In the genomic region with DNA sequence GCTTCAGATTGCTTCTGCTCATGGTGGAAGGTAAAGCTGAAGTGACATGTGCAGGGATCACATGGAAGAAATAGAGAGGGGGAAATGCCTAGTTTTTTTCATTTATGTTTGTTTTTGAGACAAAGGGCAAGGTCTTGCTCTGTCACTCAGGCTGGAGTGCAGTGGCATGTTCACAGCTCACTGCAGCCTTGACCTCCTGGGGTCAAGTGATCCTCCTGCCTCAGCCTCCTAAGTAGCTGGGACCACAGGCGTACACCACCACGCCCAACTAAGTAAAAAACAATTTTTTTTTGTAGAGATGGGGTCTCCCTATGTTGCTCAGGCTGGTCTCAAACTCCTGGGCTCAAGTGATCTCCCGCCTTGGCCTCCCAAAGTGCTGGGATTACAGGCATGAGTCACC, we compare ENCODE assay signal across 4 cellular contexts. TPM values are rescaled to one million over a fixed set of nuclear protein-coding genes. Genes with fewer than 3 reads are reported as not detected.
"Had no signal": no experiment of that assay in that cellular context is flagged by ENCODE, and none has a peak within 500 bp of the region (broad histone marks: within the 10 kb centered on the region; RNA-seq: fewer than 3 reads in every experiment).

No MANE protein-coding gene starts in this region.

RNA-seq across cellular contexts. Expression of a gene that starts 19.6 kb away (rescaled TPM):
- total RNA-seq: activated CD4-positive, alpha-beta T cell treated with anti-CD3 and anti-CD28 coated beads for 36 hours; activated CD4-positive, alpha-beta T cell treated with anti-CD3 and anti-CD28 coated beads, Interleukin-2, amount 10 ng/mL, durations not matched to agents 24 days and 14 days; activated CD8-positive, alpha-beta memory T cell treated with anti-CD3 and anti-CD28 coated beads for 36 hours; activated CD8-positive, alpha-beta T cell treated with anti-CD3 and anti-CD28 coated beads, Interleukin-2, amount 10 ng/mL, durations not matched to agents 7 days and 5 days had no signal
